ENCODE assay signal across 11 cellular contexts in genomic region chr20:3815703-3816315, GRCh38. TPM values are rescaled to one million over a fixed set of nuclear protein-coding genes. Genes with fewer than 3 reads are reported as not detected.
DNase-seq lines count a peak whose midpoint lies in the region; ATAC-seq and TF ChIP-seq lines count a peak whose summit lies in the region.
"Had no signal": no experiment of that assay in that cellular context is flagged by ENCODE, and none has a peak within 500 bp of the region (broad histone marks: within the 10 kb centered on the region; RNA-seq: fewer than 3 reads in every experiment).

No MANE protein-coding gene starts in this region.

- H3K4me1 ChIP-seq in spleen = peaks cover 28 to 88% (median 69%) of the 10 kb centered on the region in 6 donors

- H3K27me3 Mint-ChIP-seq in activated T-cell treated with anti-CD3 and anti-CD28 coated beads, Interleukin-2, amount 50 U/mL, for 24 hours = no peaks in the 10 kb centered on the region
- H3K27me3 Mint-ChIP-seq in brain = no peaks in the 10 kb centered on the region

- ATAC-seq in HG03025 (IDR thresholded peaks at IDR 0.05; ENCODE audit: low FRiP score, unreplicated experiment) (no peak), HG03159 (IDR thresholded peaks at IDR 0.05; ENCODE audit: unreplicated experiment) (no peak)
- ATAC-seq: sciatic nerve had no signal

- TF ChIP-seq CTCF in RWPE1 (conservative IDR thresholded peaks at IDR 0.05; ENCODE audit: low read depth) (no peak), brain (conservative IDR thresholded peaks at IDR 0.05) (no peak), spleen (IDR thresholded peaks at IDR 0.05 in 8 of 11, conservative IDR thresholded peaks at IDR 0.05 in 3 of 11) (no peak)

- peaks cover 78% of the 10 kb centered on the region for H3K4me1 Mint-ChIP-seq in activated T-cell treated with anti-CD3 and anti-CD28 coated beads, Interleukin-2, amount 50 U/mL, for 24 hours (ENCODE audit: low read depth)
- H3K4me1 Mint-ChIP-seq in brain = peaks cover 60% of the 10 kb centered on the region

- H3K4me3 Mint-ChIP-seq in activated T-cell treated with anti-CD3 and anti-CD28 coated beads, Interleukin-2, amount 50 U/mL, for 24 hours = no peak overlapping the region
- no peak overlapping the region for H3K4me3 Mint-ChIP-seq in brain
- H3K4me3 Mint-ChIP-seq: neural crest cell had no signal

- H3K27ac ChIP-seq in RWPE1 (peak overlapping the region; percentile 28), spleen (peak overlapping the region in 7 of 8 donors; percentile 9 to 96 (median 62))

- peak overlapping the region; percentile 88 for H3K27ac Mint-ChIP-seq in activated T-cell treated with anti-CD3 and anti-CD28 coated beads, Interleukin-2, amount 50 U/mL, for 24 hours
- peak overlapping the region in 4 of 5 experiments; percentile 30 to 81 (median 70) for H3K27ac Mint-ChIP-seq in brain

- peaks cover 4% of the 10 kb centered on the region for H3K36me3 Mint-ChIP-seq in activated T-cell treated with anti-CD3 and anti-CD28 coated beads, Interleukin-2, amount 50 U/mL, for 24 hours (ENCODE audit: low read depth)
- H3K36me3 Mint-ChIP-seq in brain = no peaks in the 10 kb centered on the region

- H3K9me3 Mint-ChIP-seq in activated T-cell treated with anti-CD3 and anti-CD28 coated beads, Interleukin-2, amount 50 U/mL, for 24 hours = no peaks in the 10 kb centered on the region
- H3K9me3 Mint-ChIP-seq in brain = peaks cover 0 to 3% (median 0%) of the 10 kb centered on the region in 5 experiments
- H3K9me3 Mint-ChIP-seq: neural crest cell had no signal

- POLR2A ChIA-PET in RWPE1 (lab: Yijun Ruan, JAX; ENCODE audit: low non-redundant PET) = no interaction called here

- H3K9me3 ChIP-seq in spleen = no peaks in the 10 kb centered on the region

- H3K27me3 ChIP-seq in spleen (replicated peaks in 1 of 7) = no peaks in the 10 kb centered on the region

- H3K4me3 ChIP-seq in spleen = no peak overlapping the region

- no peak for TF ChIP-seq POLR2A in spleen (IDR thresholded peaks at IDR 0.05)

- CTCF ChIA-PET in RWPE1 (lab: Yijun Ruan, JAX) = no interaction called here

- WGBS in spleen, 5 donors = 58 to 66% (median 62%) methylated on average over 9 of the region's 9 CpGs

- peak; percentile 54 for DNase-seq in activated T-cell treated with anti-CD3 and anti-CD28 coated beads, Interleukin-2, amount 50 U/mL, for 24 hours
- DNase-seq in activated T-cell treated with anti-CD3 and anti-CD28 coated beads, Interleukin-2, amount 50 U/mL, for 1 hour = no peak
- DNase-seq in RWPE1 (ENCODE audit: low spot score) (no peak), spleen (no peak), NCI-H187 treated with DMSO at 0.1 percent for 48 hours (lab: John Stamatoyannopoulos, UW) (no peak)
- DNase-seq: GOT3 had no signal

- intact Hi-C loops in spleen (cut with DNase I; ENCODE audit: low total_unique reads) = no loop called here

- H3K36me3 ChIP-seq in spleen = no peaks in the 10 kb centered on the region

RNA-seq across cellular contexts. Expression of gene AP5S1, which starts 4.5 kb away (rescaled TPM):
- polyA plus RNA-seq in brain (ENCODE audit: insufficient read depth, low read depth, low replicate concordance) (15.1 TPM), spleen (1 to 10 TPM; 5.3 to 9.6 (median 5.6) TPM)
- total RNA-seq in spleen = 10 to 100 TPM; 11.1 to 19.0 (median 17.1) TPM

RNA-seq across cellular contexts. Expression of gene CDC25B, which starts 19.7 kb away (rescaled TPM):
- 139 TPM for polyA plus RNA-seq in brain (ENCODE audit: insufficient read depth, low read depth, low replicate concordance)
- total RNA-seq in spleen = 10 to 100 TPM; 48.3 to 67.7 (median 55.1) TPM
- 10 to 100 TPM; 22.8 to 45.8 (median 42.9) TPM for polyA plus RNA-seq in spleen

RNA-seq across cellular contexts. Expression of gene CENPB, which starts 29.3 kb away (rescaled TPM):
- 122 TPM for polyA plus RNA-seq in brain (ENCODE audit: insufficient read depth, low read depth, low replicate concordance)
- total RNA-seq in spleen = 10 to 100 TPM; 41.8 to 84.7 (median 57.9) TPM
- polyA plus RNA-seq in spleen = 10 to 100 TPM; 24.8 to 56.9 (median 29.3) TPM

RNA-seq across cellular contexts. Expression of gene MAVS, which starts 30.8 kb away (rescaled TPM):
- 20.6 TPM for polyA plus RNA-seq in brain (ENCODE audit: insufficient read depth, low read depth, low replicate concordance)
- total RNA-seq in spleen = 10 to 100 TPM; 27.2 to 45.0 (median 41.0) TPM
- 10 to 100 TPM in 1 of 3 donors, 1 to 10 TPM in 2; 4.1 to 18.5 (median 5.2) TPM for polyA plus RNA-seq in spleen

RNA-seq across cellular contexts. Expression of gene SPEF1, which starts 34.6 kb away (rescaled TPM):
- 1.0 TPM for polyA plus RNA-seq in brain (ENCODE audit: insufficient read depth, low read depth, low replicate concordance)
- total RNA-seq in spleen = not detected
- under 1 TPM in 2 of 3 donors, not detected in 1; 0.06 to 0.11 TPM for polyA plus RNA-seq in spleen
- total RNA-seq: sciatic nerve had no signal
